In the genomic region with DNA sequence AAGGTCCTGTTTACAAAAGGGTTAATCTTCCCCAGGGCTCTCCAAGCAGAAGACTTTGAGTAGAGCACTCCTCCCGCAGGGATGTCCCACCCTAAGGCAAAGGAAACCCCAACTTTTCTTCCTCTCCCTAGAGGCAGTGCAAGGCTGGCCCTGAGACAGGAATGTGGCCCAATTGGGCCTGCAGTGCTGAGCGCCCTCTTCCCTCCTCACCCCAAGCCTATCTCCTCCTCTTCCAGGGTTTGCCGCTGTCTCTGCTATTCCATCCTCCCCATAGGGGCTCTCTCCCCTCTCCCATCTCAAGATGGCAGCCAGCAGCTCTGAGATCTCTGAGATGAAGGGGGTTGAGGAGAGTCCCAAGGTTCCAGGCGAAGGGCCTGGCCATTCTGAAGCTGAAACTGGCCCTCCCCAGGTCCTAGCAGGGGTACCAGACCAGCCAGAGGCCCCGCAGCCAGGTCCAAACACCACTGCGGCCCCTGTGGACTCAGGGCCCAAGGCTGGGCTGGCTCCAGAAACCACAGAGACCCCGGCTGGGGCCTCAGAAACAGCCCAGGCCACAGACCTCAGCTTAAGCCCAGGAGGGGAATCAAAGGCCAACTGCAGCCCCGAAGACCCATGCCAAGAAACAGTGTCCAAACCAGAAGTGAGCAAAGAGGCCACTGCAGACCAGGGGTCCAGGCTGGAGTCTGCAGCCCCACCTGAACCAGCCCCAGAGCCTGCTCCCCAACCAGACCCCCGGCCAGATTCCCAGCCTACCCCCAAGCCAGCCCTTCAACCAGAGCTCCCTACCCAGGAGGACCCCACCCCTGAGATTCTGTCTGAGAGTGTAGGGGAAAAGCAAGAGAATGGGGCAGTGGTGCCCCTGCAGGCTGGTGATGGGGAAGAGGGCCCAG, we compare ENCODE assay signal across 7 cellular contexts. TPM values are rescaled to one million over a fixed set of nuclear protein-coding genes. Genes with fewer than 3 reads are reported as not detected.
DNase-seq lines count a peak whose midpoint lies in the region; ATAC-seq, FAIRE-seq and TF ChIP-seq lines count a peak whose summit lies in the region.
"Had no signal": no experiment of that assay in that cellular context is flagged by ENCODE, and none has a peak within 500 bp of the region (broad histone marks: within the 10 kb centered on the region; RNA-seq: fewer than 3 reads in every experiment).

No MANE protein-coding gene starts in this region.

- H3K79me2 ChIP-seq in HepG2 (ENCODE audit: insufficient read depth, low read length), result peaks cover 24% of the 10 kb centered on the region

- no peak overlapping the region for H2AFZ ChIP-seq in HepG2 (ENCODE audit: low read length)

- WGBS in HepG2 (ENCODE audit: low lambda C conversion rate), result 21% methylated on average over 9 of the region's 9 CpGs

- intact Hi-C loops in HepG2 (cut with micrococcal nuclease; ENCODE audit: unreplicated experiment), result no loop called here

- TF ChIP-seq EP300 in HepG2 (IDR thresholded peaks at IDR 0.05; ENCODE audit: low read depth in 2 of 2, low read length in 2 of 2) (no peak), HepG2 (CRISPR knock-in tag; IDR thresholded peaks at IDR 0.05; ENCODE audit: borderline replicate concordance) (no peak)

- peaks cover 29% of the 10 kb centered on the region for H3K36me3 ChIP-seq in WERI-Rb-1
- H3K36me3 ChIP-seq in HepG2 (replicated peaks in 1 of 2; ENCODE audit: control insufficient read depth in 1 of 2, insufficient read depth in 2 of 2, low read length in 2 of 2), result peaks cover 6 to 26% of the 10 kb centered on the region in 2 experiments

- peak overlapping the region; percentile 95 for H3K4me2 ChIP-seq in HepG2 (ENCODE audit: low read depth, low read length)

- POLR2A ChIA-PET in AG04449 (lab: Yijun Ruan, JAX), result interaction anchor here (0.5 kb wide), 1 partner anchor 87 kb away, joined by 4 read pairs; a partner anchor contains a TSS
- POLR2A ChIA-PET in HepG2 (lab: Yijun Ruan, JAX), result interaction anchor here (0.7 to 4.3 kb wide), 9 partner anchors 8 to 252 kb away, joined by 3 to 16 read pairs (median 4); a partner anchor contains a TSS

- peaks cover 80% of the 10 kb centered on the region for H3K4me1 ChIP-seq in HepG2 (ENCODE audit: insufficient read depth, low read length)

- ATAC-seq in HepG2, result no peak

- CTCF ChIA-PET in AG04449 (lab: Yijun Ruan, JAX) (interaction anchor here (1.0 to 2.5 kb wide), 2 partner anchors 193 to 219 kb away, joined by 3 to 11 read pairs; no protein-coding TSS in a partner anchor), HepG2 (lab: Yijun Ruan, JAX; ENCODE audit: low intra/inter-chr PET ratio, low total read pairs) (no interaction called here)

- in situ Hi-C loops in HepG2 (cut with HindIII; ENCODE audit: extremely low pct_ligation_motif_present, low pct_unique_long_range_greater_than_20kb), result loop anchor here (25.0 kb wide), 1 partner anchor 849 kb away; a partner anchor contains a TSS

- no peak for FAIRE-seq in HepG2 (lab: Jason Lieb, UNC)

- H3K9me3 ChIP-seq in WERI-Rb-1 (ENCODE audit: severe bottlenecking) (no peaks in the 10 kb centered on the region), HepG2 (ENCODE audit: low read length) (no peaks in the 10 kb centered on the region)

- no peak for TF ChIP-seq POLR2A in HepG2 (IDR thresholded peaks at IDR 0.05; ENCODE audit: insufficient read depth in 1 of 2, low read depth in 2 of 2, low read length in 2 of 2)

- no TSS peak for BruUV-seq in HepG2 (replicated peaks; lab: Mats Ljungman, UMichigan)

- TF ChIP-seq CTCF in AG04449 (IDR thresholded peaks at IDR 0.05; ENCODE audit: insufficient read depth, low read length, missing control alignments), result no peak
- no peak for TF ChIP-seq CTCF in WERI-Rb-1 (IDR thresholded peaks at IDR 0.05; ENCODE audit: low read depth, low read length)
- TF ChIP-seq CTCF in HepG2 (CRISPR knock-in tag; IDR thresholded peaks at IDR 0.05), result no peak

- H3K9ac ChIP-seq in HepG2 (ENCODE audit: insufficient read depth, low read depth, low read length), result peak overlapping the region; percentile 42

- H3K27ac ChIP-seq in WERI-Rb-1 (peak overlapping the region; percentile 94), HepG2 (ENCODE audit: extremely low read length, insufficient read depth, low read length) (no peak overlapping the region)

- TF ChIP-seq RAD21 in HepG2 (CRISPR knock-in tag; IDR thresholded peaks at IDR 0.05), result no peak

- H3K4me3 ChIP-seq in AG04449 (ENCODE audit: low read depth, low read length) (peak overlapping the region; percentile 72), WERI-Rb-1 (ENCODE audit: low read depth, low read length) (peak overlapping the region; percentile 78), HepG2 (replicated peaks in 1 of 3; ENCODE audit: insufficient read depth in 1 of 3, low read depth in 2 of 3, low read length in 3 of 3) (peak overlapping the region; percentile 52 to 75 (median 64))
- H3K4me3 ChIP-seq: lung had no signal

- H4K20me1 ChIP-seq in HepG2 (ENCODE audit: insufficient read depth, low read length), result peaks cover 18% of the 10 kb centered on the region; the same call in 1 of the 2 replicates

- H3K27me3 ChIP-seq in WERI-Rb-1 (ENCODE audit: insufficient read depth, low read depth, severe bottlenecking), result no peaks in the 10 kb centered on the region
- peaks cover 0 to 12% of the 10 kb centered on the region in 2 experiments; a peak in 2 of 5 replicates for H3K27me3 ChIP-seq in HepG2 (ENCODE audit: control insufficient read depth in 1 of 2, insufficient read depth in 2 of 2, low read length in 2 of 2)

- no peak for DNase-seq in AG04449 (ENCODE audit: low read depth, low spot score)
- no peak for DNase-seq in WERI-Rb-1
- no peak for DNase-seq in HepG2 (ENCODE audit: low spot score)
- no peak for DNase-seq in DMS79 (lab: John Stamatoyannopoulos, UW)
- no peak for DNase-seq in ecto neural progenitor cell (ENCODE audit: low spot score)
- DNase-seq in NCI-H1048 (lab: John Stamatoyannopoulos, UW), result no peak

RNA-seq across cellular contexts. Expression of a gene that starts 1.0 kb away (rescaled TPM):
- 0.11 and 0.51 TPM in 2 replicates for total RNA-seq in HepG2 (2016; rRNA removed; fragmentation: Illumina TruSeq; extraction: Trizol)
- total RNA-seq in HepG2 (2016; cell fraction: cytosol; rRNA removed; fragmentation: Illumina TruSeq; extraction: Trizol; ENCODE audit: low read depth), result not detected in 2 replicates
- total RNA-seq in HepG2 (2016; cell fraction: insoluble cytoplasmic fraction; rRNA removed; fragmentation: Illumina TruSeq; extraction: Trizol), result 0.76 TPM in 1 of 2 replicates, not detected in the other
- total RNA-seq in HepG2 (2016; cell fraction: membrane; rRNA removed; fragmentation: Illumina TruSeq; extraction: Trizol), result 0.28 TPM in 1 of 2 replicates, not detected in the other
- 1.1 and 1.4 TPM in 2 replicates for total RNA-seq in HepG2 (2016; cell fraction: nucleus; rRNA removed; fragmentation: Illumina TruSeq; extraction: Trizol)
- 1.1 and 1.8 TPM in 2 replicates for polyA plus RNA-seq in HepG2 (2011; rRNA removed)
- polyA plus RNA-seq in HepG2 (2011; cell fraction: cytosol; rRNA removed), result 0.31 and 0.38 TPM in 2 replicates
- 16.2 and 16.5 TPM in 2 replicates for polyA plus RNA-seq in HepG2 (2011; cell fraction: nucleus; rRNA removed)
- 1.6 and 1.7 TPM in 2 replicates for polyA plus RNA-seq in HepG2 (2012)
- polyA plus RNA-seq in HepG2 (2016; cell fraction: cytosol; fragmentation: Illumina TruSeq; extraction: Trizol; ENCODE audit: low read depth), result 0.08 TPM in 1 of 2 replicates, not detected in the other
- polyA plus RNA-seq in HepG2 (2016; cell fraction: insoluble cytoplasmic fraction; fragmentation: Illumina TruSeq; extraction: Trizol; ENCODE audit: low read depth), result 0.11 and 0.41 TPM in 2 replicates
- polyA plus RNA-seq in HepG2 (2016; cell fraction: membrane; fragmentation: Illumina TruSeq; extraction: Trizol; ENCODE audit: low read depth), result 0.07 and 0.15 TPM in 2 replicates
- polyA plus RNA-seq in HepG2 (2016; cell fraction: nucleus; fragmentation: Illumina TruSeq; extraction: Trizol; ENCODE audit: insufficient read depth, low read depth), result 3.5 and 3.7 TPM in 2 replicates
- polyA minus RNA-seq in HepG2 (2011; rRNA and poly(A)+ RNA removed; ENCODE audit: low replicate concordance), result 0.07 and 0.56 TPM in 2 replicates
- polyA minus RNA-seq in HepG2 (2011; cell fraction: cytosol; rRNA and poly(A)+ RNA removed), result not detected in 2 replicates
- polyA minus RNA-seq in HepG2 (2011; cell fraction: nucleus; rRNA and poly(A)+ RNA removed), result 1.5 and 2.4 TPM in 2 replicates

RNA-seq across cellular contexts. Expression of a gene that starts 3.0 kb away (rescaled TPM):
- total RNA-seq in HepG2 (2016; rRNA removed; fragmentation: Illumina TruSeq; extraction: Trizol), result 66.4 and 74.5 TPM in 2 replicates
- total RNA-seq in HepG2 (2016; cell fraction: cytosol; rRNA removed; fragmentation: Illumina TruSeq; extraction: Trizol; ENCODE audit: low read depth), result 27.0 and 29.8 TPM in 2 replicates
- total RNA-seq in HepG2 (2016; cell fraction: insoluble cytoplasmic fraction; rRNA removed; fragmentation: Illumina TruSeq; extraction: Trizol), result 66.8 and 70.4 TPM in 2 replicates
- total RNA-seq in HepG2 (2016; cell fraction: membrane; rRNA removed; fragmentation: Illumina TruSeq; extraction: Trizol), result 60.2 and 69.2 TPM in 2 replicates
- total RNA-seq in HepG2 (2016; cell fraction: nucleus; rRNA removed; fragmentation: Illumina TruSeq; extraction: Trizol), result 26.7 and 29.3 TPM in 2 replicates
- polyA plus RNA-seq in HepG2 (2011; rRNA removed), result 9.8 and 9.9 TPM in 2 replicates
- polyA plus RNA-seq in HepG2 (2011; cell fraction: cytosol; rRNA removed), result 8.4 and 11.4 TPM in 2 replicates
- polyA plus RNA-seq in HepG2 (2011; cell fraction: nucleus; rRNA removed), result 21.8 and 24.6 TPM in 2 replicates
- 18.6 and 19.8 TPM in 2 replicates for polyA plus RNA-seq in HepG2 (2012)
- polyA plus RNA-seq in HepG2 (2016; cell fraction: cytosol; fragmentation: Illumina TruSeq; extraction: Trizol; ENCODE audit: low read depth), result 35.6 and 42.4 TPM in 2 replicates
- 77.4 and 82.7 TPM in 2 replicates for polyA plus RNA-seq in HepG2 (2016; cell fraction: insoluble cytoplasmic fraction; fragmentation: Illumina TruSeq; extraction: Trizol; ENCODE audit: low read depth)
- 57.3 and 67.2 TPM in 2 replicates for polyA plus RNA-seq in HepG2 (2016; cell fraction: membrane; fragmentation: Illumina TruSeq; extraction: Trizol; ENCODE audit: low read depth)
- 45.2 and 52.8 TPM in 2 replicates for polyA plus RNA-seq in HepG2 (2016; cell fraction: nucleus; fragmentation: Illumina TruSeq; extraction: Trizol; ENCODE audit: insufficient read depth, low read depth)
- 5.5 and 6.5 TPM in 2 replicates for polyA minus RNA-seq in HepG2 (2011; rRNA and poly(A)+ RNA removed; ENCODE audit: low replicate concordance)
- polyA minus RNA-seq in HepG2 (2011; cell fraction: cytosol; rRNA and poly(A)+ RNA removed), result 4.8 and 9.2 TPM in 2 replicates
- 15.1 and 19.6 TPM in 2 replicates for polyA minus RNA-seq in HepG2 (2011; cell fraction: nucleus; rRNA and poly(A)+ RNA removed)

RNA-seq across cellular contexts. Expression of a gene that starts 6.7 kb away (rescaled TPM):
- total RNA-seq in HepG2 (2016; rRNA removed; fragmentation: Illumina TruSeq; extraction: Trizol), result 229 and 277 TPM in 2 replicates
- 423 and 431 TPM in 2 replicates for total RNA-seq in HepG2 (2016; cell fraction: cytosol; rRNA removed; fragmentation: Illumina TruSeq; extraction: Trizol; ENCODE audit: low read depth)
- total RNA-seq in HepG2 (2016; cell fraction: insoluble cytoplasmic fraction; rRNA removed; fragmentation: Illumina TruSeq; extraction: Trizol), result 196 and 286 TPM in 2 replicates
- 825 and 837 TPM in 2 replicates for total RNA-seq in HepG2 (2016; cell fraction: membrane; rRNA removed; fragmentation: Illumina TruSeq; extraction: Trizol)
- 134 and 167 TPM in 2 replicates for total RNA-seq in HepG2 (2016; cell fraction: nucleus; rRNA removed; fragmentation: Illumina TruSeq; extraction: Trizol)
- polyA plus RNA-seq in HepG2 (2011; rRNA removed), result 203 and 255 TPM in 2 replicates
- polyA plus RNA-seq in HepG2 (2011; cell fraction: cytosol; rRNA removed), result 164 and 235 TPM in 2 replicates
- 242 and 334 TPM in 2 replicates for polyA plus RNA-seq in HepG2 (2011; cell fraction: nucleus; rRNA removed)
- 301 and 452 TPM in 2 replicates for polyA plus RNA-seq in HepG2 (2012)
- polyA plus RNA-seq in HepG2 (2016; cell fraction: cytosol; fragmentation: Illumina TruSeq; extraction: Trizol; ENCODE audit: low read depth), result 608 and 677 TPM in 2 replicates
- 287 and 420 TPM in 2 replicates for polyA plus RNA-seq in HepG2 (2016; cell fraction: insoluble cytoplasmic fraction; fragmentation: Illumina TruSeq; extraction: Trizol; ENCODE audit: low read depth)
- 1,001 and 1,210 TPM in 2 replicates for polyA plus RNA-seq in HepG2 (2016; cell fraction: membrane; fragmentation: Illumina TruSeq; extraction: Trizol; ENCODE audit: low read depth)
- polyA plus RNA-seq in HepG2 (2016; cell fraction: nucleus; fragmentation: Illumina TruSeq; extraction: Trizol; ENCODE audit: insufficient read depth, low read depth), result 330 and 379 TPM in 2 replicates
- 512 and 628 TPM in 2 replicates for polyA minus RNA-seq in HepG2 (2011; rRNA and poly(A)+ RNA removed; ENCODE audit: low replicate concordance)
- 217 and 237 TPM in 2 replicates for polyA minus RNA-seq in HepG2 (2011; cell fraction: cytosol; rRNA and poly(A)+ RNA removed)
- polyA minus RNA-seq in HepG2 (2011; cell fraction: nucleus; rRNA and poly(A)+ RNA removed), result 59.9 and 60.5 TPM in 2 replicates

RNA-seq across cellular contexts. Expression of a gene that starts 7.3 kb away (rescaled TPM):
- total RNA-seq in HepG2 (2016; rRNA removed; fragmentation: Illumina TruSeq; extraction: Trizol), result 22.0 and 22.9 TPM in 2 replicates
- total RNA-seq in HepG2 (2016; cell fraction: cytosol; rRNA removed; fragmentation: Illumina TruSeq; extraction: Trizol; ENCODE audit: low read depth), result 3.2 and 3.6 TPM in 2 replicates
- 15.3 and 24.2 TPM in 2 replicates for total RNA-seq in HepG2 (2016; cell fraction: insoluble cytoplasmic fraction; rRNA removed; fragmentation: Illumina TruSeq; extraction: Trizol)
- 7.2 and 7.3 TPM in 2 replicates for total RNA-seq in HepG2 (2016; cell fraction: membrane; rRNA removed; fragmentation: Illumina TruSeq; extraction: Trizol)
- 15.6 and 17.1 TPM in 2 replicates for total RNA-seq in HepG2 (2016; cell fraction: nucleus; rRNA removed; fragmentation: Illumina TruSeq; extraction: Trizol)
- 43.5 and 65.5 TPM in 2 replicates for polyA plus RNA-seq in HepG2 (2011; rRNA removed)
- 24.9 and 28.2 TPM in 2 replicates for polyA plus RNA-seq in HepG2 (2011; cell fraction: cytosol; rRNA removed)
- polyA plus RNA-seq in HepG2 (2011; cell fraction: nucleus; rRNA removed), result 68.9 and 74.4 TPM in 2 replicates
- 36.4 and 37.1 TPM in 2 replicates for polyA plus RNA-seq in HepG2 (2012)
- polyA plus RNA-seq in HepG2 (2016; cell fraction: cytosol; fragmentation: Illumina TruSeq; extraction: Trizol; ENCODE audit: low read depth), result 2.1 TPM in 2 replicates
- polyA plus RNA-seq in HepG2 (2016; cell fraction: insoluble cytoplasmic fraction; fragmentation: Illumina TruSeq; extraction: Trizol; ENCODE audit: low read depth), result 14.5 and 16.2 TPM in 2 replicates
- 4.3 and 4.9 TPM in 2 replicates for polyA plus RNA-seq in HepG2 (2016; cell fraction: membrane; fragmentation: Illumina TruSeq; extraction: Trizol; ENCODE audit: low read depth)
- polyA plus RNA-seq in HepG2 (2016; cell fraction: nucleus; fragmentation: Illumina TruSeq; extraction: Trizol; ENCODE audit: insufficient read depth, low read depth), result 18.7 and 20.9 TPM in 2 replicates
- 233 and 295 TPM in 2 replicates for polyA minus RNA-seq in HepG2 (2011; rRNA and poly(A)+ RNA removed; ENCODE audit: low replicate concordance)
- polyA minus RNA-seq in HepG2 (2011; cell fraction: cytosol; rRNA and poly(A)+ RNA removed), result 33.9 and 42.5 TPM in 2 replicates
- polyA minus RNA-seq in HepG2 (2011; cell fraction: nucleus; rRNA and poly(A)+ RNA removed), result 41.5 and 62.7 TPM in 2 replicates

RNA-seq across cellular contexts. Expression of a gene that starts 22.4 kb away (rescaled TPM):
- 103 and 118 TPM in 2 replicates for total RNA-seq in HepG2 (2016; rRNA removed; fragmentation: Illumina TruSeq; extraction: Trizol)
- 18.5 and 19.7 TPM in 2 replicates for total RNA-seq in HepG2 (2016; cell fraction: cytosol; rRNA removed; fragmentation: Illumina TruSeq; extraction: Trizol; ENCODE audit: low read depth)
- total RNA-seq in HepG2 (2016; cell fraction: insoluble cytoplasmic fraction; rRNA removed; fragmentation: Illumina TruSeq; extraction: Trizol), result 91.9 and 121 TPM in 2 replicates
- 25.3 and 25.9 TPM in 2 replicates for total RNA-seq in HepG2 (2016; cell fraction: membrane; rRNA removed; fragmentation: Illumina TruSeq; extraction: Trizol)
- 125 and 140 TPM in 2 replicates for total RNA-seq in HepG2 (2016; cell fraction: nucleus; rRNA removed; fragmentation: Illumina TruSeq; extraction: Trizol)
- 68.4 and 95.8 TPM in 2 replicates for polyA plus RNA-seq in HepG2 (2011; rRNA removed)
- polyA plus RNA-seq in HepG2 (2011; cell fraction: cytosol; rRNA removed), result 37.5 and 70.2 TPM in 2 replicates
- 159 and 266 TPM in 2 replicates for polyA plus RNA-seq in HepG2 (2011; cell fraction: nucleus; rRNA removed)
- polyA plus RNA-seq in HepG2 (2012), result 32.0 and 51.7 TPM in 2 replicates
- 11.4 and 13.1 TPM in 2 replicates for polyA plus RNA-seq in HepG2 (2016; cell fraction: cytosol; fragmentation: Illumina TruSeq; extraction: Trizol; ENCODE audit: low read depth)
- polyA plus RNA-seq in HepG2 (2016; cell fraction: insoluble cytoplasmic fraction; fragmentation: Illumina TruSeq; extraction: Trizol; ENCODE audit: low read depth), result 85.0 and 106 TPM in 2 replicates
- polyA plus RNA-seq in HepG2 (2016; cell fraction: membrane; fragmentation: Illumina TruSeq; extraction: Trizol; ENCODE audit: low read depth), result 15.8 and 19.2 TPM in 2 replicates
- 240 and 250 TPM in 2 replicates for polyA plus RNA-seq in HepG2 (2016; cell fraction: nucleus; fragmentation: Illumina TruSeq; extraction: Trizol; ENCODE audit: insufficient read depth, low read depth)
- 158 and 325 TPM in 2 replicates for polyA minus RNA-seq in HepG2 (2011; rRNA and poly(A)+ RNA removed; ENCODE audit: low replicate concordance)
- 28.8 and 45.0 TPM in 2 replicates for polyA minus RNA-seq in HepG2 (2011; cell fraction: cytosol; rRNA and poly(A)+ RNA removed)
- polyA minus RNA-seq in HepG2 (2011; cell fraction: nucleus; rRNA and poly(A)+ RNA removed), result 109 and 117 TPM in 2 replicates
